Comparison of ENCODE assay signal across 10 cellular contexts in genomic region chr9:93268551-93269314, GRCh38.
DNase-seq lines count a peak whose midpoint lies in the region; ATAC-seq and TF ChIP-seq lines count a peak whose summit lies in the region.
"Had no signal": no experiment of that assay in that cellular context is flagged by ENCODE, and none has a peak within 500 bp of the region (broad histone marks: within the 10 kb centered on the region; RNA-seq: fewer than 3 reads in every experiment).

No MANE protein-coding gene starts in this region.

- H3K27me3 Mint-ChIP-seq in CD4-positive, CD25-positive, alpha-beta regulatory T cell, result peaks cover 12% of the 10 kb centered on the region
- peaks cover 7% of the 10 kb centered on the region for H3K27me3 Mint-ChIP-seq in activated B cell treated with CpG ODN at 0.5 μM for 24 hours

- H3K36me3 Mint-ChIP-seq in CD4-positive, CD25-positive, alpha-beta regulatory T cell, result peaks cover 3% of the 10 kb centered on the region
- no peaks in the 10 kb centered on the region for H3K36me3 Mint-ChIP-seq in activated B cell treated with CpG ODN at 0.5 μM for 24 hours (ENCODE audit: low read depth)

- TF ChIP-seq CTCF in MM.1S (IDR thresholded peaks at IDR 0.05; ENCODE audit: low read length) (no peak), activated B cell treated with CpG ODN at 0.5 μM for 24 hours (IDR thresholded peaks at IDR 0.05) (no peak), right lobe of liver (IDR thresholded peaks at IDR 0.05) (no peak)

- peaks cover 0 to 11% (median 4%) of the 10 kb centered on the region in 7 donors for H3K9me3 Mint-ChIP-seq in CD4-positive, CD25-positive, alpha-beta regulatory T cell
- no peaks in the 10 kb centered on the region for H3K9me3 Mint-ChIP-seq in activated B cell treated with CpG ODN at 0.5 μM for 24 hours

- peaks cover 20% of the 10 kb centered on the region for H3K4me1 ChIP-seq in CD4-positive, CD25-positive, alpha-beta regulatory T cell (ENCODE audit: control insufficient read depth, insufficient read depth, low read length, poor library complexity, severe bottlenecking)
- H3K4me1 ChIP-seq in MM.1S (ENCODE audit: low read length), result peaks cover 63% of the 10 kb centered on the region
- H3K4me1 ChIP-seq in right lobe of liver, result no peaks in the 10 kb centered on the region
- H3K4me1 ChIP-seq: testis had no signal

- H3K9me2 ChIP-seq in MM.1S (replicated peaks; ENCODE audit: insufficient read depth, low read length), result no peaks in the 10 kb centered on the region

- intact Hi-C loops in activated B cell treated with CpG ODN at 0.5 μM for 24 hours (cut with micrococcal nuclease) (no loop called here), right lobe of liver (cut with DNase I) (no loop called here), left ventricle myocardium superior (cut with micrococcal nuclease) (no loop called here)

- H3K4me2 ChIP-seq in MM.1S (ENCODE audit: low read depth, low read length), result peak overlapping the region; percentile 91

- no peaks in the 10 kb centered on the region for H3K36me3 ChIP-seq in CD4-positive, CD25-positive, alpha-beta regulatory T cell (ENCODE audit: control insufficient read depth, insufficient read depth, low read length)
- H3K36me3 ChIP-seq in MM.1S (replicated peaks; ENCODE audit: insufficient read depth, low read length), result no peaks in the 10 kb centered on the region
- no peaks in the 10 kb centered on the region for H3K36me3 ChIP-seq in right lobe of liver

- no peak for TF ChIP-seq POLR2A in right lobe of liver (IDR thresholded peaks at IDR 0.05)

- peaks cover 2% of the 10 kb centered on the region for H3K27me3 ChIP-seq in CD4-positive, CD25-positive, alpha-beta regulatory T cell (ENCODE audit: control insufficient read depth, insufficient read depth, low read length)
- no peaks in the 10 kb centered on the region for H3K27me3 ChIP-seq in MM.1S (replicated peaks; ENCODE audit: insufficient read depth, low read length)
- H3K27me3 ChIP-seq in right lobe of liver, result no peaks in the 10 kb centered on the region
- H3K27me3 ChIP-seq: testis had no signal

- peak in 2 of 3 donors; percentile 46 to 50 for DNase-seq in CD4-positive, CD25-positive, alpha-beta regulatory T cell
- DNase-seq in MM.1S (peak; percentile 95), activated B cell treated with CpG ODN at 0.5 μM for 24 hours (peak; percentile 29), right lobe of liver (peak in 1 of 3 donors; percentile 32), left ventricle myocardium superior (no peak)
- DNase-seq: testis had no signal

- H3K9me3 ChIP-seq in CD4-positive, CD25-positive, alpha-beta regulatory T cell (ENCODE audit: control insufficient read depth in 2 of 2, low read length in 2 of 2), result peaks cover 0 to under 1% of the 10 kb centered on the region in 2 experiments
- H3K9me3 ChIP-seq in MM.1S (replicated peaks; ENCODE audit: insufficient read depth, low read length) (no peaks in the 10 kb centered on the region), right lobe of liver (no peaks in the 10 kb centered on the region)
- H3K9me3 ChIP-seq: testis had no signal

- H3K4me1 Mint-ChIP-seq in CD4-positive, CD25-positive, alpha-beta regulatory T cell, result peaks cover 5 to 58% (median 26%) of the 10 kb centered on the region in 4 donors
- peaks cover 45% of the 10 kb centered on the region for H3K4me1 Mint-ChIP-seq in activated B cell treated with CpG ODN at 0.5 μM for 24 hours
- H3K4me1 Mint-ChIP-seq: nephron had no signal

- peak overlapping the region; percentile 22 for H2AFZ ChIP-seq in MM.1S (ENCODE audit: low read length)

- H3K27ac ChIP-seq in CD4-positive, CD25-positive, alpha-beta regulatory T cell (ENCODE audit: insufficient read depth, low read length, poor library complexity, severe bottlenecking), result no peak overlapping the region
- H3K27ac ChIP-seq in MM.1S (ENCODE audit: low read length), result peak overlapping the region; percentile 91
- H3K27ac ChIP-seq in right lobe of liver, result no peak overlapping the region
- H3K27ac ChIP-seq: testis had no signal

- H3K4me3 ChIP-seq in CD4-positive, CD25-positive, alpha-beta regulatory T cell (ENCODE audit: low read depth, low read length), result peak overlapping the region; percentile 47
- H3K4me3 ChIP-seq in MM.1S (ENCODE audit: low read length) (peak overlapping the region; percentile 63), right lobe of liver (no peak overlapping the region)
- H3K4me3 ChIP-seq: testis had no signal

- WGBS in right lobe of liver (ENCODE audit: insufficient coverage, low coverage, low lambda C conversion rate, missing lambda C conversion rate), result 20% methylated on average over 5 of the region's 17 CpGs

- peak overlapping the region; percentile 64 to 94 (median 79) for H3K27ac Mint-ChIP-seq in CD4-positive, CD25-positive, alpha-beta regulatory T cell
- H3K27ac Mint-ChIP-seq in activated B cell treated with CpG ODN at 0.5 μM for 24 hours, result peak overlapping the region; percentile 50

- H4K20me1 ChIP-seq in MM.1S (ENCODE audit: insufficient read depth, low read length), result no peaks in the 10 kb centered on the region

- H3K4me3 Mint-ChIP-seq in CD4-positive, CD25-positive, alpha-beta regulatory T cell, result peak overlapping the region; percentile 3 to 90 (median 80)
- H3K4me3 Mint-ChIP-seq in activated B cell treated with CpG ODN at 0.5 μM for 24 hours, result peak overlapping the region; percentile 73
- H3K4me3 Mint-ChIP-seq: nephron had no signal

- H3K79me2 ChIP-seq in MM.1S (ENCODE audit: low read length), result peaks cover 7% of the 10 kb centered on the region; the same call in 1 of the 2 replicates

- CTCF ChIA-PET in activated B cell treated with CpG ODN at 0.5 μM for 24 hours (lab: Charles Lee), result no interaction called here

- peaks cover 43% of the 10 kb centered on the region for H3F3A ChIP-seq in MM.1S (ENCODE audit: insufficient read depth, low read length)

- POLR2A ChIA-PET in activated B cell treated with CpG ODN at 0.5 μM for 24 hours (lab: Charles Lee), result no interaction called here

- H3K9ac ChIP-seq in MM.1S (ENCODE audit: low read length), result peak overlapping the region; percentile 63

- ATAC-seq in CD4-positive, CD25-positive, alpha-beta regulatory T cell (ENCODE audit: low read depth in 2 of 2), result peak; percentile 54 to 65
- ATAC-seq in activated B cell treated with CpG ODN at 0.5 μM for 24 hours (ENCODE audit: low read depth) (peak; percentile 80), right lobe of liver (peak in 3 of 4 donors; percentile 23 to 40 (median 31)), HG02973 (IDR thresholded peaks at IDR 0.05; ENCODE audit: unreplicated experiment) (no peak), left ventricle myocardium superior (no peak), HG03045 (IDR thresholded peaks at IDR 0.05; ENCODE audit: unreplicated experiment) (no peak), GM18498 (IDR thresholded peaks at IDR 0.05; ENCODE audit: unreplicated experiment) (no peak)

Comparison
In these comparisons a context has a peak if more than half of its experiments do, and no peak if none do; other contexts are left out.
1. ATAC-seq: peak in CD4-positive, CD25-positive, alpha-beta regulatory T cell (2 of 2), activated B cell treated with CpG ODN at 0.5 μM for 24 hours (single experiment) and right lobe of liver (3 of 4); none in HG02973 (single experiment), left ventricle myocardium superior (single experiment), HG03045 (single experiment) and GM18498 (single experiment).
2. H3K4me3 ChIP-seq: peak in CD4-positive, CD25-positive, alpha-beta regulatory T cell (single experiment) and MM.1S (single experiment); none in right lobe of liver (0 of 3).